1 cellular context compared by ENCODE assay signal in the genomic region with DNA sequence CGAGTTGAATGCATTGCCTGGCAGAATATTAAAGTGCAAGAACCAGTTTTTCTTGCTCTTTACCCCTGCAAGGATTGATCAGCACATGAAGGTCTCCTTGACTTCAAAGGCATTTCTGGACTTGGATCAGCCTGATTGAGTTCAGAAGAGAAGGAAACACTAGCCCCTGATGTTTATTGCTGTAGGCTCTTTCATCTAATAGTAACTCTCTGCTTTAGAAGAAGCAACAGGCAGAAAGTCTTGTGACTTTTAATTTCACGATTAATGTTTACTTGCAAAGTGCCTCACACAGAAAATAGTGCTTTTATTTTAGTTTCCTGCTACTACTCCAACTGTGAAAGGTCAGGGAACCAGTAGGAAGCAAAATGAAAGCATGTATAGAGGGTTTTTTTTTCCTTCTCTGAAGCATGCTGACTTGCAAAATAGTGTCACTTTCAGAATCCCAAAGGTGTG.
TF ChIP-seq lines count a peak whose summit lies in the region.

No MANE protein-coding gene starts in this region.

TF ChIP-seq in HepG2, 621 proteins besides CTCF, POLR2A, EP300 and RAD21 (continued from another document):
- TF ChIP-seq, protein P1, sequence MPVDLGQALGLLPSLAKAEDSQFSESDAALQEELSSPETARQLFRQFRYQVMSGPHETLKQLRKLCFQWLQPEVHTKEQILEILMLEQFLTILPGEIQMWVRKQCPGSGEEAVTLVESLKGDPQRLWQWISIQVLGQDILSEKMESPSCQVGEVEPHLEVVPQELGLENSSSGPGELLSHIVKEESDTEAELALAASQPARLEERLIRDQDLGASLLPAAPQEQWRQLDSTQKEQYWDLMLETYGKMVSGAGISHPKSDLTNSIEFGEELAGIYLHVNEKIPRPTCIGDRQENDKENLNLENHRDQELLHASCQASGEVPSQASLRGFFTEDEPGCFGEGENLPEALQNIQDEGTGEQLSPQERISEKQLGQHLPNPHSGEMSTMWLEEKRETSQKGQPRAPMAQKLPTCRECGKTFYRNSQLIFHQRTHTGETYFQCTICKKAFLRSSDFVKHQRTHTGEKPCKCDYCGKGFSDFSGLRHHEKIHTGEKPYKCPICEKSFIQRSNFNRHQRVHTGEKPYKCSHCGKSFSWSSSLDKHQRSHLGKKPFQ (CRISPR knock-in tag; IDR thresholded peaks at IDR 0.05; ENCODE audit: insufficient replicate concordance), result no peak
- TF ChIP-seq, protein P2, sequence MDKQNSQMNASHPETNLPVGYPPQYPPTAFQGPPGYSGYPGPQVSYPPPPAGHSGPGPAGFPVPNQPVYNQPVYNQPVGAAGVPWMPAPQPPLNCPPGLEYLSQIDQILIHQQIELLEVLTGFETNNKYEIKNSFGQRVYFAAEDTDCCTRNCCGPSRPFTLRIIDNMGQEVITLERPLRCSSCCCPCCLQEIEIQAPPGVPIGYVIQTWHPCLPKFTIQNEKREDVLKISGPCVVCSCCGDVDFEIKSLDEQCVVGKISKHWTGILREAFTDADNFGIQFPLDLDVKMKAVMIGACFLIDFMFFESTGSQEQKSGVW (CRISPR knock-in tag; IDR thresholded peaks at IDR 0.05; ENCODE audit: borderline replicate concordance), result no peak
